In genomic region chr14:75486317-75486716, GRCh38 we compare ENCODE assay signal across 28 cellular contexts. TPM values are rescaled to one million over a fixed set of nuclear protein-coding genes. Genes with fewer than 3 reads are reported as not detected.
DNase-seq lines count a peak whose midpoint lies in the region; ATAC-seq, FAIRE-seq and TF ChIP-seq lines count a peak whose summit lies in the region.
"Had no signal": no experiment of that assay in that cellular context is flagged by ENCODE, and none has a peak within 500 bp of the region (broad histone marks: within the 10 kb centered on the region; RNA-seq: fewer than 3 reads in every experiment).

No MANE protein-coding gene starts in this region.

- TF ChIP-seq RAD21 in GM12878 (IDR thresholded peaks at IDR 0.05; ENCODE audit: insufficient read depth, low read depth, low read length), result no peak

- peaks cover 8% of the 10 kb centered on the region for H3K9me3 Mint-ChIP-seq in T-helper 1 cell treated with Interleukin-12 subunit alpha and Interleukin-12 subunit beta and Interleukin-4 antibody, amounts not matched to agents 30 μg/mL and 1 μg/mL, for 36 hours
- no peaks in the 10 kb centered on the region for H3K9me3 Mint-ChIP-seq in natural killer cell treated with Interleukin-12 subunit alpha and Interleukin-12 subunit beta and Interleukin-15 and Interleukin-18, amount 100 ng/mL, for 72 hours
- H3K9me3 Mint-ChIP-seq in natural killer cell (no peaks in the 10 kb centered on the region), H9 (0 out of 5 replicates have a peak, but pooled peaks cover 0 to 3% of the 10 kb centered on the region in 2 experiments)
- H3K9me3 Mint-ChIP-seq: CD4-positive, alpha-beta T cell; IgD-negative memory B cell had no signal

- peaks cover 30% of the 10 kb centered on the region for H3K4me1 Mint-ChIP-seq in T-helper 1 cell treated with Interleukin-12 subunit alpha and Interleukin-12 subunit beta and Interleukin-4 antibody, amounts not matched to agents 30 μg/mL and 1 μg/mL, for 36 hours (ENCODE audit: low read depth)
- peaks cover 17 to 30% of the 10 kb centered on the region in 2 donors for H3K4me1 Mint-ChIP-seq in natural killer cell treated with Interleukin-12 subunit alpha and Interleukin-12 subunit beta and Interleukin-15 and Interleukin-18, amount 100 ng/mL, for 72 hours (ENCODE audit: low read depth in 2 of 2)
- H3K4me1 Mint-ChIP-seq in natural killer cell, result peaks cover 5 to 10% of the 10 kb centered on the region in 2 donors
- peaks cover 2 to 3% of the 10 kb centered on the region in 2 experiments; a peak in 2 of 4 replicates for H3K4me1 Mint-ChIP-seq in H9

- no peaks in the 10 kb centered on the region for H3K79me1 ChIP-seq in H9 (ENCODE audit: insufficient read depth, low read depth, low read length, poor library complexity, severe bottlenecking)

- H3K56ac ChIP-seq in H9 (ENCODE audit: insufficient read length, low read depth, low read length), result no peak overlapping the region

- H3K79me2 ChIP-seq in GM12878 (ENCODE audit: control insufficient read depth, insufficient read depth, low read length), result no peaks in the 10 kb centered on the region
- no peaks in the 10 kb centered on the region for H3K79me2 ChIP-seq in H9 (ENCODE audit: insufficient read depth, low read length)

- BruUV-seq in GM12878 (replicated peaks; lab: Mats Ljungman, UMichigan), result no TSS peak

- H3K36me3 ChIP-seq in GM12878 (ENCODE audit: control insufficient read depth in 2 of 2, insufficient read depth in 2 of 2, low read length in 1 of 2), result no peaks in the 10 kb centered on the region
- H3K36me3 ChIP-seq: BE2C, HAP-1 had no signal

- CTCF ChIA-PET in GM12878 (lab: Yijun Ruan, JAX), result interaction anchor here (0.7 to 19.8 kb wide), 8 partner anchors 11 to 179 kb away, joined by 3 to 520 read pairs (median 70); partner anchors contain the start of gene BATF

- H2BK5ac ChIP-seq in H9 (ENCODE audit: insufficient read length, low read length), result no peak overlapping the region

- H3K4me1 ChIP-seq in GM12878 (ENCODE audit: control insufficient read depth, insufficient read depth, low read length), result peaks cover 24% of the 10 kb centered on the region
- H3K4me1 ChIP-seq in H9 (ENCODE audit: insufficient read depth, low read length), result no peaks in the 10 kb centered on the region
- H3K4me1 ChIP-seq: BE2C, Caco-2 had no signal

- H3K27ac ChIP-seq in GM12878 (ENCODE audit: control insufficient read depth, insufficient read depth), result peak overlapping the region; percentile 69; the same call in 1 of the 2 replicates
- H3K27ac ChIP-seq in H9 (ENCODE audit: insufficient read length, low read depth, low read length), result no peak overlapping the region

- SMC1A ChIA-PET in GM12878 (lab: Charles Lee; ENCODE audit: uncharacterized antibody, unreplicated experiment), result interaction anchor here (0.9 to 16.1 kb wide), 15 partner anchors 10 to 358 kb away, joined by 3 to 619 read pairs (median 9); partner anchors contain the start of gene BATF

- DNase-seq in T-helper 1 cell (no peak), natural killer cell (no peak), GM12878 (ENCODE audit: low read depth, low spot score) (no peak), H9 (no peak), NCI-H2029 treated with DMSO at 0.1 percent for 48 hours (lab: John Stamatoyannopoulos, UW) (no peak)
- no peak for DNase-seq in natural killer cell treated with Interleukin-12 subunit alpha and Interleukin-12 subunit beta and Interleukin-15 and Interleukin-18, amount 100 ng/mL, for 72 hours (ENCODE audit: low spot score)
- DNase-seq: BE2C; CD4-positive, alpha-beta T cell; GF-D8; MM.1S; NCI-H1092 treated with DMSO at 0.1 percent for 48 hours; NCI-H146; NCI-H2081; NCI-H2171 treated with DMSO at 0.1 percent for 48 hours; NCI-H446 treated with DMSO at 0.1 percent for 48 hours; NCI-H69; NK-92 treated with Interleukin-12 subunit alpha and Interleukin-12 subunit beta, amount 100 ng/mL, for 24 hours; PC-3; RPMI8226; SHP77 treated with DMSO at 0.1 percent for 48 hours had no signal

- no peak overlapping the region for H3K4ac ChIP-seq in H9 (ENCODE audit: low read depth, low read length)

- no peak overlapping the region for H3T11ph ChIP-seq in H9 (ENCODE audit: low read length)

- WGBS in GM12878 (ENCODE audit: insufficient coverage, insufficient replicate concordance, low lambda C conversion rate, missing lambda C conversion rate), result 83% methylated on average over 1 of the region's 1 CpG
- no CpG with 5 or more reads among the region's 1 CpG for WGBS in H9 (ENCODE audit: extremely low coverage, insufficient read length, low lambda C conversion rate)

- H3K9me3 ChIP-seq in GM12878 (replicated peaks; ENCODE audit: control insufficient read depth, insufficient read depth, low read length) (peaks cover 8% of the 10 kb centered on the region; the same call in 2 of the 3 replicates), H9 (ENCODE audit: control insufficient read depth, low read depth, low read length) (no peaks in the 10 kb centered on the region)
- H3K9me3 ChIP-seq: BE2C, Caco-2, HAP-1 had no signal

- no peak for ATAC-seq in natural killer cell treated with Interleukin-12 subunit alpha and Interleukin-12 subunit beta and Interleukin-15 and Interleukin-18, amount 100 ng/mL, for 72 hours
- ATAC-seq in natural killer cell (no peak), GM12878 (no peak)
- ATAC-seq: PC-3 had no signal

- peaks cover 3% of the 10 kb centered on the region for H3K27me3 Mint-ChIP-seq in T-helper 1 cell treated with Interleukin-12 subunit alpha and Interleukin-12 subunit beta and Interleukin-4 antibody, amounts not matched to agents 30 μg/mL and 1 μg/mL, for 36 hours (ENCODE audit: low read depth)
- H3K27me3 Mint-ChIP-seq in natural killer cell treated with Interleukin-12 subunit alpha and Interleukin-12 subunit beta and Interleukin-15 and Interleukin-18, amount 100 ng/mL, for 72 hours, result peaks cover 0 to 5% of the 10 kb centered on the region in 2 donors
- H3K27me3 Mint-ChIP-seq in natural killer cell (ENCODE audit: low read depth in 2 of 2) (peaks cover 5 to 11% of the 10 kb centered on the region in 2 donors), H9 (ENCODE audit: low read depth) (no peaks in the 10 kb centered on the region; the same call in none of the 2 replicates)
- H3K27me3 Mint-ChIP-seq: CD4-positive, alpha-beta T cell had no signal

- H2AK5ac ChIP-seq in H9 (ENCODE audit: insufficient read length, low read length), result no peak overlapping the region

- TF ChIP-seq CTCF in natural killer cell (IDR thresholded peaks at IDR 0.05) (no peak), GM12878 (IDR thresholded peaks at IDR 0.05 in 2 of 3, conservative IDR thresholded peaks at IDR 0.05 in 1 of 3; ENCODE audit: control insufficient read depth in 2 of 3, extremely low read depth in 1 of 3, insufficient read depth in 1 of 3, low read depth in 3 of 3, low read length in 3 of 3) (no peak), H9 (conservative IDR thresholded peaks at IDR 0.05) (no peak)

- H3K4me3 Mint-ChIP-seq in T-helper 1 cell treated with Interleukin-12 subunit alpha and Interleukin-12 subunit beta and Interleukin-4 antibody, amounts not matched to agents 30 μg/mL and 1 μg/mL, for 36 hours, result peak overlapping the region; percentile 43
- H3K4me3 Mint-ChIP-seq in natural killer cell treated with Interleukin-12 subunit alpha and Interleukin-12 subunit beta and Interleukin-15 and Interleukin-18, amount 100 ng/mL, for 72 hours, result peak overlapping the region; percentile 36
- no peak overlapping the region for H3K4me3 Mint-ChIP-seq in natural killer cell
- no peak overlapping the region for H3K4me3 Mint-ChIP-seq in H9
- H3K4me3 Mint-ChIP-seq: CD4-positive, alpha-beta T cell had no signal

- no peak for FAIRE-seq in GM12878 (lab: Jason Lieb, UNC)
- FAIRE-seq: GM19239, HTR-8/SVneo had no signal

- intact Hi-C loops in natural killer cell (cut with micrococcal nuclease) (no loop called here), GM12878 (cut with micrococcal nuclease; ENCODE audit: unreplicated experiment) (loop anchor here (2.0 to 5.0 kb wide), 3 partner anchors 36 to 360 kb away; partner anchors contain the start of genes BATF, JDP2 and NEK9)

- no peak overlapping the region for H3K23ac ChIP-seq in H9 (ENCODE audit: insufficient read length, low read depth, low read length)

- in situ Hi-C loops in GM12878 (cut with MboI), result loop anchor here (5.0 to 10.0 kb wide), 2 partner anchors 179 to 362 kb away; partner anchors contain the start of gene NEK9

- no peak for TF ChIP-seq EP300 in GM12878 (IDR thresholded peaks at IDR 0.05; ENCODE audit: borderline replicate concordance in 1 of 2, control insufficient read depth in 1 of 2, low read depth in 2 of 2, low read length in 2 of 2)

- no peak overlapping the region for H2BK120ac ChIP-seq in H9 (ENCODE audit: low read depth, low read length, poor library complexity, severe bottlenecking)

- no peak overlapping the region for H3K18ac ChIP-seq in H9 (ENCODE audit: insufficient read length, low read depth, low read length)

- no peak overlapping the region for H3K4me3 ChIP-seq in GM12878
- H3K4me3 ChIP-seq: HAP-1 had no signal

- H2AFZ ChIP-seq in GM12878 (ENCODE audit: control insufficient read depth, low read depth, low read length), result no peak overlapping the region
- H2AFZ ChIP-seq in H9 (ENCODE audit: low read length), result no peak overlapping the region

- no peak for TF ChIP-seq POLR2A in GM12878 (IDR thresholded peaks at IDR 0.05; ENCODE audit: low read depth, low read length)

- H2BK20ac ChIP-seq in H9 (ENCODE audit: low read depth, low read length, poor library complexity, severe bottlenecking), result no peak overlapping the region

- H2BK12ac ChIP-seq in H9 (ENCODE audit: insufficient read length, low read depth, low read length), result no peak overlapping the region

- no peak overlapping the region for H4K91ac ChIP-seq in H9 (ENCODE audit: insufficient read length, low read depth, low read length)

- no peak overlapping the region for H4K5ac ChIP-seq in H9 (ENCODE audit: insufficient read length, low read depth, low read length)

- no peak overlapping the region for H2BK15ac ChIP-seq in H9 (ENCODE audit: low read depth, low read length)

- no peaks in the 10 kb centered on the region for H3K23me2 ChIP-seq in H9 (ENCODE audit: insufficient read length, low read depth, low read length, poor library complexity, severe bottlenecking)

- POLR2A ChIA-PET in GM12878 (lab: Charles Lee), result interaction anchor here (0.9 to 16.2 kb wide), 5 partner anchors 9 to 37 kb away, joined by 3 to 385 read pairs (median 6); partner anchors contain the start of gene BATF

- H3K9ac ChIP-seq in GM12878 (ENCODE audit: control insufficient read depth, insufficient read depth, low read length) (no peak overlapping the region), H9 (ENCODE audit: extremely low read depth, insufficient read length, low read length) (no peak overlapping the region)

- peaks cover 4% of the 10 kb centered on the region for H3K36me3 Mint-ChIP-seq in T-helper 1 cell treated with Interleukin-12 subunit alpha and Interleukin-12 subunit beta and Interleukin-4 antibody, amounts not matched to agents 30 μg/mL and 1 μg/mL, for 36 hours (ENCODE audit: low read depth)
- no peaks in the 10 kb centered on the region for H3K36me3 Mint-ChIP-seq in natural killer cell treated with Interleukin-12 subunit alpha and Interleukin-12 subunit beta and Interleukin-15 and Interleukin-18, amount 100 ng/mL, for 72 hours
- H3K36me3 Mint-ChIP-seq in natural killer cell (no peaks in the 10 kb centered on the region), H9 (ENCODE audit: insufficient read depth in 1 of 3, low read depth in 3 of 3) (no peaks in the 10 kb centered on the region)

- H4K20me1 ChIP-seq in GM12878 (ENCODE audit: control insufficient read depth, insufficient read depth) (no peaks in the 10 kb centered on the region), H9 (ENCODE audit: control insufficient read depth, insufficient read depth, insufficient read length) (no peaks in the 10 kb centered on the region)

- H3K4me2 ChIP-seq in GM12878 (ENCODE audit: control insufficient read depth, insufficient read depth) (peak overlapping the region; percentile 17), H9 (ENCODE audit: insufficient read depth, insufficient read length, low read length) (no peak overlapping the region)

- no peaks in the 10 kb centered on the region for H3K27me3 ChIP-seq in GM12878 (replicated peaks in 1 of 2; ENCODE audit: control insufficient read depth in 2 of 2, insufficient read depth in 2 of 2, low read length in 1 of 2)
- H3K27me3 ChIP-seq in H9 (ENCODE audit: insufficient read depth, low read length), result no peaks in the 10 kb centered on the region
- H3K27me3 ChIP-seq: BE2C had no signal

- H3K27ac Mint-ChIP-seq in T-helper 1 cell treated with Interleukin-12 subunit alpha and Interleukin-12 subunit beta and Interleukin-4 antibody, amounts not matched to agents 30 μg/mL and 1 μg/mL, for 36 hours, result peak overlapping the region; percentile 60
- H3K27ac Mint-ChIP-seq in natural killer cell treated with Interleukin-12 subunit alpha and Interleukin-12 subunit beta and Interleukin-15 and Interleukin-18, amount 100 ng/mL, for 72 hours, result peak overlapping the region in 1 of 2 donors; percentile 71
- H3K27ac Mint-ChIP-seq in natural killer cell (no peak overlapping the region), H9 (no peak overlapping the region)
- H3K27ac Mint-ChIP-seq: CD4-positive, alpha-beta T cell; IgD-negative memory B cell had no signal

- RAD21 ChIA-PET in GM12878 (lab: Charles Lee; ENCODE audit: unreplicated experiment), result interaction anchor here (1.7 to 18.1 kb wide), 11 partner anchors 8 to 181 kb away, joined by 5 to 645 read pairs (median 43); partner anchors contain the start of genes BATF and JDP2

- no peak overlapping the region for H3K14ac ChIP-seq in H9 (ENCODE audit: insufficient read depth, low read length)

- no peak overlapping the region for H4K8ac ChIP-seq in H9 (replicated peaks; ENCODE audit: insufficient read length, low read depth, low read length)

RNA-seq across cellular contexts. Expression of gene BATF, which starts 36.0 kb away (rescaled TPM):
- 100 to 1,000 TPM; 219 to 220 TPM for total RNA-seq in natural killer cell treated with Interleukin-12 subunit alpha and Interleukin-12 subunit beta and Interleukin-15 and Interleukin-18, amount 100 ng/mL, for 72 hours
- 10 to 100 TPM; 12.6 to 32.5 (median 21.4) TPM for total RNA-seq in natural killer cell
- 55.3 and 58.4 TPM in 2 replicates for total RNA-seq in GM12878 (2013; cell fraction: nucleolus; rRNA removed)
- total RNA-seq in GM12878 (2014; rRNA removed), result 153 and 158 TPM in 2 replicates
- 94.0 and 99.6 TPM in 2 replicates for total RNA-seq in GM12878 (2014; rRNA removed; fragmentation: Illumina TruSeq; extraction: Trizol)
- 99.8 and 107 TPM in 2 replicates for total RNA-seq in GM12878 (2021)
- 105 TPM for polyA plus RNA-seq in GM12878 (2011; ENCODE audit: low read depth)
- polyA plus RNA-seq in GM12878 (2011; rRNA removed), result 53.9 and 98.3 TPM in 2 replicates
- polyA plus RNA-seq in GM12878 (2011; cell fraction: cytosol; rRNA removed), result 136 and 190 TPM in 2 replicates
- 87.8 and 92.3 TPM in 2 replicates for polyA plus RNA-seq in GM12878 (2011; cell fraction: nucleus; rRNA removed)
- polyA plus RNA-seq in GM12878 (2012), result 86.3 and 91.1 TPM in 2 replicates
- polyA plus RNA-seq in GM12878 (2014; fragmentation: Illumina TruSeq; extraction: Trizol), result 30.7 and 93.4 TPM in 2 replicates
- 10 to 100 TPM in 1 of 2 experiments, 1 to 10 TPM in 1; 10.0 to 30.9 TPM for polyA plus RNA-seq in GM12878 (2014; fragmentation: Nextera tagmentation; extraction: Ambion mirVana)
- polyA plus RNA-seq in GM12878 (2014; rRNA removed), result 147 and 176 TPM in 2 replicates
- polyA plus RNA-seq in GM12878 (2016; fragmentation: Nextera tagmentation; extraction: Ambion mirVana), result 100 to 1,000 TPM; 133 to 154 TPM
- polyA minus RNA-seq in GM12878 (2011; rRNA and poly(A)+ RNA removed), result 18.5 and 50.6 TPM in 2 replicates
- polyA minus RNA-seq in GM12878 (2011; cell fraction: cytosol; rRNA and poly(A)+ RNA removed), result 21.5 and 22.8 TPM in 2 replicates
- 22.0 and 37.2 TPM in 2 replicates for polyA minus RNA-seq in GM12878 (2011; cell fraction: nucleus; rRNA and poly(A)+ RNA removed)
- not detected in 2 replicates for total RNA-seq in H9 (2021)
- total RNA-seq: A172, LHCN-M2, PC-3 had no signal

RNA-seq across cellular contexts. Expression of gene JDP2, which starts 58.5 kb away (rescaled TPM):
- under 1 TPM; 0.61 to 0.83 TPM for total RNA-seq in natural killer cell treated with Interleukin-12 subunit alpha and Interleukin-12 subunit beta and Interleukin-15 and Interleukin-18, amount 100 ng/mL, for 72 hours
- total RNA-seq in natural killer cell (10 to 100 TPM in 1 of 3 donors, 1 to 10 TPM in 2; 1.9 to 10.5 (median 3.2) TPM), GM12878 (2014; rRNA removed) (19.4 and 21.3 TPM in 2 replicates), GM12878 (2014; rRNA removed; fragmentation: Illumina TruSeq; extraction: Trizol) (11.7 and 12.1 TPM in 2 replicates), GM12878 (2021) (16.0 and 16.4 TPM in 2 replicates), H9 (2021) (22.8 and 24.7 TPM in 2 replicates)
- total RNA-seq in GM12878 (2013; cell fraction: nucleolus; rRNA removed), result 15.0 and 17.9 TPM in 2 replicates
- polyA plus RNA-seq in GM12878 (2011; ENCODE audit: low read depth), result 2.8 TPM
- polyA plus RNA-seq in GM12878 (2011; rRNA removed) (5.1 and 6.7 TPM in 2 replicates), GM12878 (2014; fragmentation: Illumina TruSeq; extraction: Trizol) (3.3 and 11.5 TPM in 2 replicates), GM12878 (2014; fragmentation: Nextera tagmentation; extraction: Ambion mirVana) (1 to 10 TPM in 1 of 2 experiments, under 1 TPM in 1; 0.71 to 1.2 TPM), GM12878 (2014; rRNA removed) (20.7 and 21.2 TPM in 2 replicates), GM12878 (2016; fragmentation: Nextera tagmentation; extraction: Ambion mirVana) (10 to 100 TPM in 1 of 2 experiments, 1 to 10 TPM in 1; 8.9 to 10.8 TPM)
- 6.4 and 9.1 TPM in 2 replicates for polyA plus RNA-seq in GM12878 (2011; cell fraction: cytosol; rRNA removed)
- 7.3 and 8.7 TPM in 2 replicates for polyA plus RNA-seq in GM12878 (2011; cell fraction: nucleus; rRNA removed)
- polyA plus RNA-seq in GM12878 (2012), result 10.9 and 12.4 TPM in 2 replicates
- polyA minus RNA-seq in GM12878 (2011; rRNA and poly(A)+ RNA removed), result 1.7 and 3.9 TPM in 2 replicates
- polyA minus RNA-seq in GM12878 (2011; cell fraction: cytosol; rRNA and poly(A)+ RNA removed), result 2.6 and 3.1 TPM in 2 replicates
- polyA minus RNA-seq in GM12878 (2011; cell fraction: nucleus; rRNA and poly(A)+ RNA removed), result 2.8 and 6.3 TPM in 2 replicates

Comparison
In these comparisons a context has a peak if more than half of its experiments do, and no peak if none do; other contexts are left out.
1. H3K4me3 Mint-ChIP-seq: peak in T-helper 1 cell treated with Interleukin-12 subunit alpha and Interleukin-12 subunit beta and Interleukin-4 antibody, amounts not matched to agents 30 μg/mL and 1 μg/mL, for 36 hours (single experiment) and natural killer cell treated with Interleukin-12 subunit alpha and Interleukin-12 subunit beta and Interleukin-15 and Interleukin-18, amount 100 ng/mL, for 72 hours (single experiment); none in natural killer cell (single experiment) and H9 (0 of 2).
2. RNA of gene BATF, which starts 36.0 kb away (total RNA-seq): 219 to 220 TPM in natural killer cell treated with Interleukin-12 subunit alpha and Interleukin-12 subunit beta and Interleukin-15 and Interleukin-18, amount 100 ng/mL, for 72 hours, 55.3 to 158 TPM in GM12878 and 12.6 to 32.5 TPM in natural killer cell; not detected in H9; every median in the first group is over 10 times any median in the second.